9 cellular contexts compared by ENCODE assay signal in genomic region chr6:35297541-35298481, GRCh38. TPM values are rescaled to one million over a fixed set of nuclear protein-coding genes. Genes with fewer than 3 reads are reported as not detected.
DNase-seq lines count a peak whose midpoint lies in the region; ATAC-seq, FAIRE-seq and TF ChIP-seq lines count a peak whose summit lies in the region.
"Had no signal": no experiment of that assay in that cellular context is flagged by ENCODE, and none has a peak within 500 bp of the region (broad histone marks: within the 10 kb centered on the region; RNA-seq: fewer than 3 reads in every experiment).

DEF6 (plus strand) TSS chr6:35297818; CDS start chr6:35297857, 39 bp downstream.

- H3K4me3 Mint-ChIP-seq in neural crest cell, result no peak within 1 kb of the TSS

- H3F3A ChIP-seq in PC-3 (ENCODE audit: low read length, unreplicated experiment), result no peaks in the 10 kb centered on the region

- H3K27me3 ChIP-seq in PC-3 (ENCODE audit: low read length) (no peaks in the 10 kb centered on the region), stomach smooth muscle (ENCODE audit: control insufficient read depth in 1 of 2, insufficient read depth in 2 of 2, low read length in 2 of 2) (no peaks in the 10 kb centered on the region)

- peak; percentile 38 for TF ChIP-seq CTCF in D721Med (IDR thresholded peaks at IDR 0.05; ENCODE audit: insufficient read depth, missing control alignments)
- peak; percentile 96 for TF ChIP-seq CTCF in PC-3 (conservative IDR thresholded peaks at IDR 0.05; ENCODE audit: low read depth, low read length)
- TF ChIP-seq CTCF in neural crest cell (conservative IDR thresholded peaks at IDR 0.05), result peak; percentile 82

- no peaks in the 10 kb centered on the region; the same call in 1 of the 2 replicates for H3K36me3 ChIP-seq in PC-3 (ENCODE audit: low read depth, low read length)
- H3K36me3 ChIP-seq in stomach smooth muscle (ENCODE audit: control insufficient read depth in 2 of 2, insufficient read depth in 2 of 2, low read length in 2 of 2), result peaks cover 13 to 20% of the 10 kb centered on the region in 2 donors

- H3K4me1 Mint-ChIP-seq in neural crest cell, result peaks cover 10% of the 10 kb centered on the region

- H3K9me2 ChIP-seq in PC-3 (replicated peaks; ENCODE audit: low read length), result no peaks in the 10 kb centered on the region

- no peaks in the 10 kb centered on the region for H3K9me3 Mint-ChIP-seq in neural crest cell

- intact Hi-C loops in PC-3 (cut with micrococcal nuclease), result loop anchor here (1.0 kb wide), 3 partner anchors 29 to 170 kb away; partner anchors contain the start of gene RPL10A

- CTCF ChIA-PET in PC-3 (lab: Charles Lee), result interaction anchor here (1.4 kb wide), 1 partner anchor 30 kb away, joined by 4 read pairs; no protein-coding TSS in a partner anchor

- ATAC-seq in GM21381 (IDR thresholded peaks at IDR 0.05; ENCODE audit: unreplicated experiment) (peak; percentile 79), PC-3 (peak; percentile 95)

- H3K9me3 ChIP-seq in PC-3 (ENCODE audit: low read length), result no peaks in the 10 kb centered on the region
- no peaks in the 10 kb centered on the region for H3K9me3 ChIP-seq in stomach smooth muscle (ENCODE audit: control insufficient read depth in 2 of 2, low read length in 2 of 2)

- H3K9ac ChIP-seq in PC-3 (ENCODE audit: low read length) (peak within 1 kb of the TSS; percentile 79), stomach smooth muscle (ENCODE audit: low read length in 2 of 2) (peak within 1 kb of the TSS; percentile 39 to 42)

- H3K27ac ChIP-seq in PC-3 (ENCODE audit: low read length) (peak within 1 kb of the TSS; percentile 22; the same call in 1 of the 2 replicates), stomach smooth muscle (ENCODE audit: low read length) (no peak within 1 kb of the TSS)

- H3K4me3 ChIP-seq in PC-3 (ENCODE audit: low read length) (peak within 1 kb of the TSS; percentile 67), stomach smooth muscle (ENCODE audit: low read length in 2 of 2) (peak within 1 kb of the TSS; percentile 33 to 59)

- no peaks in the 10 kb centered on the region for H4K20me1 ChIP-seq in PC-3 (ENCODE audit: low read length)

- H3K4me2 ChIP-seq in PC-3 (ENCODE audit: low read length), result peak within 1 kb of the TSS; percentile 94

- peaks cover 19% of the 10 kb centered on the region for H3K79me2 ChIP-seq in PC-3 (ENCODE audit: low read length)

- no peak for DNase-seq in D721Med (ENCODE audit: insufficient read length, low spot score)
- DNase-seq in HuH-7.5 (ENCODE audit: low spot score), result peak; percentile 84
- DNase-seq in PC-3, result peak; percentile 95
- DNase-seq in activated T-cell treated with anti-CD3 and anti-CD28 coated beads, Interleukin-2, amount 50 U/mL, for 48 hours, result peak; percentile 89 to 92
- DNase-seq in fibroblast of peridontal ligament (ENCODE audit: extremely low read depth), result peak; percentile 48
- peak; percentile 50 for DNase-seq in neural crest cell (ENCODE audit: low read depth, low spot score)

- peak within 1 kb of the TSS; percentile 75 for H2AFZ ChIP-seq in PC-3 (ENCODE audit: low read length)

- no peak within 1 kb of the TSS for H3K27ac Mint-ChIP-seq in neural crest cell (ENCODE audit: unreplicated experiment)

- peaks cover 27% of the 10 kb centered on the region for H3K4me1 ChIP-seq in PC-3 (ENCODE audit: insufficient read depth, low read length)
- peaks cover 12% of the 10 kb centered on the region for H3K4me1 ChIP-seq in stomach smooth muscle (ENCODE audit: control insufficient read depth, insufficient read depth, low read length)

- TSS peak; percentile 41 for BruUV-seq in PC-3 (replicated peaks; lab: Mats Ljungman, UMichigan)

- POLR2A ChIA-PET in PC-3 (lab: Charles Lee; ENCODE audit: unreplicated experiment), result no interaction called here

- FAIRE-seq in D721Med (lab: Jason Lieb, UNC), result no peak

- H3K36me3 Mint-ChIP-seq in neural crest cell (ENCODE audit: low read depth), result peaks cover 4% of the 10 kb centered on the region

- no peaks in the 10 kb centered on the region for H3K27me3 Mint-ChIP-seq in neural crest cell (ENCODE audit: low read depth)

RNA-seq across cellular contexts. Expression of gene DEF6, which starts in this region (rescaled TPM):
- total RNA-seq in PC-3 (2014; rRNA removed), result 37.3 and 42.8 TPM in 2 replicates
- 1.8 and 1.9 TPM in 2 replicates for total RNA-seq in neural crest cell
- total RNA-seq: myocyte had no signal

Comparison
In these comparisons a context has a peak if more than half of its experiments do, and no peak if none do; other contexts are left out.
1. RNA of gene DEF6 (total RNA-seq): 37.3 to 42.8 TPM in PC-3; 1.8 to 1.9 TPM in neural crest cell; every median in the first group is over 10 times any median in the second.
2. CTCF ChIP-seq: peak in every context shown above with its lines; median percentile 96 in PC-3; 82 in neural crest cell; 38 in D721Med.